14 cellular contexts compared by ENCODE assay signal in genomic region chr12:39127401-39127800, GRCh38.
A peak's percentile ranks its signal among the peaks of the same experiment; 100 is the strongest.
DNase-seq lines count a peak whose midpoint lies in the region; ATAC-seq, FAIRE-seq and TF ChIP-seq lines count a peak whose summit lies in the region.
"Had no signal": no experiment of that assay in that cellular context is flagged by ENCODE, and none has a peak within 500 bp of the region (broad histone marks: within the 10 kb centered on the region; RNA-seq: fewer than 3 reads in every experiment).

No MANE protein-coding gene starts in this region.

- H3K27ac ChIP-seq in VCaP = peak overlapping the region; percentile 5; the same call in 1 of the 2 replicates
- H3K27ac ChIP-seq: 22Rv1, sigmoid colon, SJCRH30 had no signal

- DNase-seq in NCI-H82 (lab: John Stamatoyannopoulos, UW) = peak; percentile 27
- no peak for DNase-seq in NCI-H82 treated with DMSO at 0.1 percent for 48 hours (lab: John Stamatoyannopoulos, UW; ENCODE audit: unreplicated experiment)
- peak; percentile 19 for DNase-seq in iPS-NIHi11 (ENCODE audit: low spot score)
- peak; percentile 79 for DNase-seq in urothelium cell line (ENCODE audit: low spot score)
- DNase-seq in activated CD8-positive, alpha-beta memory T cell treated with anti-CD3 and anti-CD28 coated beads, Interleukin-2, amount 50 U/mL, for 4 hours = no peak
- DNase-seq: erythroblast, NCI-H526, sigmoid colon, SJCRH30 had no signal

- no peak for TF ChIP-seq CTCF in VCaP (conservative IDR thresholded peaks at IDR 0.05)

- FAIRE-seq in urothelium cell line (lab: Jason Lieb, UNC) = peak; percentile 17

- ATAC-seq in GM18870 (IDR thresholded peaks at IDR 0.05; ENCODE audit: unreplicated experiment) (no peak), GM21447 (IDR thresholded peaks at IDR 0.05; ENCODE audit: unreplicated experiment) (no peak)
- ATAC-seq: activated CD4-positive, CD25-positive, alpha-beta regulatory T cell treated with anti-CD3 and anti-CD28 coated beads, Interleukin-2, amount 50 U/mL, for 24 hours had no signal

Comparison
In these comparisons a context has a peak if more than half of its experiments do, and no peak if none do; other contexts are left out.
1. DNase-seq: peak in NCI-H82 (single experiment), iPS-NIHi11 (single experiment) and urothelium cell line (single experiment); none in NCI-H82 treated with DMSO at 0.1 percent for 48 hours (single experiment) and activated CD8-positive, alpha-beta memory T cell treated with anti-CD3 and anti-CD28 coated beads, Interleukin-2, amount 50 U/mL, for 4 hours (single experiment).